Comparison of ENCODE assay signal across 8 cellular contexts in genomic region chr17:50396261-50397110, GRCh38. TPM values are rescaled to one million over a fixed set of nuclear protein-coding genes. Genes with fewer than 3 reads are reported as not detected.
DNase-seq lines count a peak whose midpoint lies in the region; ATAC-seq and TF ChIP-seq lines count a peak whose summit lies in the region.

No MANE protein-coding gene starts in this region.

- H3K4me1 ChIP-seq in HEK293 (ENCODE audit: control insufficient read depth, insufficient read depth, low read length) (peaks cover 9% of the 10 kb centered on the region), colonic mucosa (peaks cover 9% of the 10 kb centered on the region), left lung (peaks cover 14 to 38% of the 10 kb centered on the region in 2 donors)

- H3K27ac Mint-ChIP-seq in stimulated activated naive B cell treated with anti-CD40 and anti-IgM and Interleukin-4, amounts not matched to agents 10 μg/mL and 1 μg/mL and 100 μg/mL, for 72 hours: peak overlapping the region; percentile 93

- peaks cover 34 to 53% of the 10 kb centered on the region in 2 donors for H3K4me1 Mint-ChIP-seq in stimulated activated naive B cell treated with anti-CD40 and anti-IgM and Interleukin-4, amounts not matched to agents 10 μg/mL and 1 μg/mL and 100 μg/mL, for 72 hours

- H3K9me3 ChIP-seq in HEK293 (ENCODE audit: control insufficient read depth, insufficient read depth, low read depth, low read length) (no peaks in the 10 kb centered on the region), colonic mucosa (no peaks in the 10 kb centered on the region), left lung (no peaks in the 10 kb centered on the region)

- H3K4me3 ChIP-seq in HEK293 (ENCODE audit: low read depth, low read length) (peak overlapping the region; percentile 74), colonic mucosa (peak overlapping the region; percentile 83), left lung (peak overlapping the region; percentile 87 to 88)

- H3K36me3 ChIP-seq in HEK293 (ENCODE audit: control insufficient read depth in 2 of 2, insufficient read depth in 1 of 2, low read length in 2 of 2) (peaks cover 39 to 41% of the 10 kb centered on the region in 2 experiments), colonic mucosa (peaks cover 18% of the 10 kb centered on the region), left lung (peaks cover 0 to 36% of the 10 kb centered on the region in 2 donors)

- no peaks in the 10 kb centered on the region for H3K27me3 Mint-ChIP-seq in stimulated activated naive B cell treated with anti-CD40 and anti-IgM and Interleukin-4, amounts not matched to agents 10 μg/mL and 1 μg/mL and 100 μg/mL, for 72 hours

- intact Hi-C loops in colonic mucosa (cut with DNase I): loop anchor here (5.0 kb wide), 1 partner anchor 34 kb away; no protein-coding TSS in a partner anchor
- intact Hi-C loops in left lung (cut with DNase I): no loop called here

- H3K36me3 Mint-ChIP-seq in stimulated activated naive B cell treated with anti-CD40 and anti-IgM and Interleukin-4, amounts not matched to agents 10 μg/mL and 1 μg/mL and 100 μg/mL, for 72 hours: peaks cover 29 to 42% of the 10 kb centered on the region in 2 donors

- TF ChIP-seq CTCF in HEK293 (tag by site-specific recombination; IDR thresholded peaks at IDR 0.05) (no peak), colonic mucosa (IDR thresholded peaks at IDR 0.05) (no peak), left lung (IDR thresholded peaks at IDR 0.05) (no peak)

- POLR2A ChIA-PET in HEK293 (lab: Yijun Ruan, JAX): interaction anchor here (0.6 to 4.8 kb wide), 25 partner anchors 8 to 470 kb away, joined by 3 to 41 read pairs (median 4); partner anchors contain the start of genes ACSF2, EME1, LUC7L3 and RSAD1

- no peaks in the 10 kb centered on the region for H3K27me3 ChIP-seq in colonic mucosa
- H3K27me3 ChIP-seq in left lung: no peaks in the 10 kb centered on the region

- CTCF ChIA-PET in HEK293 (lab: Yijun Ruan, JAX): interaction anchor here (0.6 to 5.0 kb wide), 39 partner anchors 10 to 308 kb away, joined by 3 to 71 read pairs (median 7); partner anchors contain the start of genes ACSF2, EME1, MRPL27 and RSAD1

- ATAC-seq in left lung (peak; percentile 85), HG03039 (IDR thresholded peaks at IDR 0.05; ENCODE audit: unreplicated experiment) (no peak)
- ATAC-seq in stimulated activated naive B cell treated with anti-CD40 and anti-IgM and Interleukin-4, amounts not matched to agents 10 μg/mL and 1 μg/mL and 100 μg/mL, for 72 hours (replicated peaks): peak; percentile 26 to 30

- H3K27ac ChIP-seq in HEK293 (ENCODE audit: extremely low read depth, low read depth, low read length) (peak overlapping the region; percentile 81), colonic mucosa (peak overlapping the region; percentile 86), left lung (peak overlapping the region; percentile 71 to 89)

- no peaks in the 10 kb centered on the region for H3K9me3 Mint-ChIP-seq in stimulated activated naive B cell treated with anti-CD40 and anti-IgM and Interleukin-4, amounts not matched to agents 10 μg/mL and 1 μg/mL and 100 μg/mL, for 72 hours

- DNase-seq in COLO668 (lab: John Stamatoyannopoulos, UW; ENCODE audit: unreplicated experiment) (peak; percentile 44), RPMI8226 (peak; percentile 42), colonic mucosa (peak; percentile 74), left lung (peak; percentile 44 to 75)
- DNase-seq in stimulated activated naive B cell treated with anti-CD40 and anti-IgM and Interleukin-4, amounts not matched to agents 10 μg/mL and 1 μg/mL and 100 μg/mL, for 72 hours: no peak
- no peak for DNase-seq in effector CD8-positive, alpha-beta T cell (lab: John Stamatoyannopoulos, UW)

- H3K9ac ChIP-seq in colonic mucosa (ENCODE audit: low read depth in 2 of 2, low read length in 2 of 2): peak overlapping the region; percentile 87 to 90

- peak overlapping the region; percentile 94 to 96 for H3K4me3 Mint-ChIP-seq in stimulated activated naive B cell treated with anti-CD40 and anti-IgM and Interleukin-4, amounts not matched to agents 10 μg/mL and 1 μg/mL and 100 μg/mL, for 72 hours

TF ChIP-seq in HEK293, 187 proteins besides CTCF, POLR2A, EP300 and RAD21:
- TF ChIP-seq ZNF48 (tag by site-specific recombination; IDR thresholded peaks at IDR 0.05): no peak
- peak; percentile 91 for TF ChIP-seq ZNF341 (tag by site-specific recombination; IDR thresholded peaks at IDR 0.05; ENCODE audit: low read depth)
- no peak for TF ChIP-seq GLIS2 (tag by site-specific recombination; IDR thresholded peaks at IDR 0.05)
- peak; percentile 33; the same call in 1 of the 2 replicates for TF ChIP-seq PRDM1 (tag by site-specific recombination; IDR thresholded peaks at IDR 0.05)
- no peak for TF ChIP-seq ZNF362 (tag by site-specific recombination; IDR thresholded peaks at IDR 0.05)
- no peak for TF ChIP-seq ZNF610 (tag by site-specific recombination; IDR thresholded peaks at IDR 0.05; ENCODE audit: borderline replicate concordance)
- TF ChIP-seq ZNF426 (tag by site-specific recombination; IDR thresholded peaks at IDR 0.05): no peak
- TF ChIP-seq KLF9 (tag by site-specific recombination; IDR thresholded peaks at IDR 0.05; ENCODE audit: low read depth): peak; percentile 37; the same call in 1 of the 2 replicates
- TF ChIP-seq KLF1 (tag by site-specific recombination; IDR thresholded peaks at IDR 0.05): peak; percentile 18; the same call in 1 of the 2 replicates
- peak; percentile 53 for TF ChIP-seq EGR2 (tag by site-specific recombination; IDR thresholded peaks at IDR 0.05; ENCODE audit: low read depth)
- TF ChIP-seq ZNF112 (tag by site-specific recombination; IDR thresholded peaks at IDR 0.05): no peak

RNA-seq across cellular contexts. Expression of gene LRRC59, which starts 0.8 kb away (rescaled TPM):
- total RNA-seq in colonic mucosa (100 to 1,000 TPM; 147 to 265 TPM), left lung (100 to 1,000 TPM; 102 to 151 TPM)

RNA-seq across cellular contexts. Expression of gene EME1, which starts 23.5 kb away (rescaled TPM):
- total RNA-seq in colonic mucosa (10 to 100 TPM in 1 of 2 donors, 1 to 10 TPM in 1; 1.8 to 10.1 TPM), left lung (1 to 10 TPM; 2.6 to 3.8 TPM)

RNA-seq across cellular contexts. Expression of gene MRPL27, which starts 23.5 kb away (rescaled TPM):
- total RNA-seq in colonic mucosa (100 to 1,000 TPM in 1 of 2 donors, 10 to 100 TPM in 1; 71.7 to 135 TPM), left lung (10 to 100 TPM; 52.5 to 53.8 TPM)

RNA-seq across cellular contexts. Expression of gene ACSF2, which starts 29.5 kb away (rescaled TPM):
- total RNA-seq in colonic mucosa (100 to 1,000 TPM in 1 of 2 donors, 10 to 100 TPM in 1; 50.8 to 119 TPM), left lung (100 to 1,000 TPM in 1 of 2 donors, 10 to 100 TPM in 1; 60.9 to 148 TPM)

RNA-seq across cellular contexts. Expression of gene XYLT2, which starts 50.6 kb away (rescaled TPM):
- total RNA-seq in colonic mucosa (10 to 100 TPM; 15.6 to 28.5 TPM), left lung (10 to 100 TPM; 19.6 to 24.3 TPM)

Comparison
In these comparisons a context has a peak if more than half of its experiments do, and no peak if none do; other contexts are left out.
1. DNase-seq: peak in COLO668 (single experiment), RPMI8226 (single experiment), colonic mucosa (single experiment) and left lung (2 of 2); none in stimulated activated naive B cell treated with anti-CD40 and anti-IgM and Interleukin-4, amounts not matched to agents 10 μg/mL and 1 μg/mL and 100 μg/mL, for 72 hours (single experiment) and effector CD8-positive, alpha-beta T cell (single experiment).
2. Peak in every context shown above with its lines, with median percentiles within 50 percentile points of each other: H3K27ac ChIP-seq and H3K4me3 ChIP-seq.